Comparison of ENCODE assay signal across 1 cellular context in genomic region chr17:19977360-19978205, GRCh38.
TF ChIP-seq lines count a peak whose summit lies in the region.

Gene AKAP10 (minus strand): TSS chr17:19977828. CDS start chr17:19977679, 149 bp downstream.

TF ChIP-seq in HepG2, 621 proteins besides CTCF, POLR2A, EP300 and RAD21 (continued from another document and continues in another):
- TF ChIP-seq, protein P1, sequence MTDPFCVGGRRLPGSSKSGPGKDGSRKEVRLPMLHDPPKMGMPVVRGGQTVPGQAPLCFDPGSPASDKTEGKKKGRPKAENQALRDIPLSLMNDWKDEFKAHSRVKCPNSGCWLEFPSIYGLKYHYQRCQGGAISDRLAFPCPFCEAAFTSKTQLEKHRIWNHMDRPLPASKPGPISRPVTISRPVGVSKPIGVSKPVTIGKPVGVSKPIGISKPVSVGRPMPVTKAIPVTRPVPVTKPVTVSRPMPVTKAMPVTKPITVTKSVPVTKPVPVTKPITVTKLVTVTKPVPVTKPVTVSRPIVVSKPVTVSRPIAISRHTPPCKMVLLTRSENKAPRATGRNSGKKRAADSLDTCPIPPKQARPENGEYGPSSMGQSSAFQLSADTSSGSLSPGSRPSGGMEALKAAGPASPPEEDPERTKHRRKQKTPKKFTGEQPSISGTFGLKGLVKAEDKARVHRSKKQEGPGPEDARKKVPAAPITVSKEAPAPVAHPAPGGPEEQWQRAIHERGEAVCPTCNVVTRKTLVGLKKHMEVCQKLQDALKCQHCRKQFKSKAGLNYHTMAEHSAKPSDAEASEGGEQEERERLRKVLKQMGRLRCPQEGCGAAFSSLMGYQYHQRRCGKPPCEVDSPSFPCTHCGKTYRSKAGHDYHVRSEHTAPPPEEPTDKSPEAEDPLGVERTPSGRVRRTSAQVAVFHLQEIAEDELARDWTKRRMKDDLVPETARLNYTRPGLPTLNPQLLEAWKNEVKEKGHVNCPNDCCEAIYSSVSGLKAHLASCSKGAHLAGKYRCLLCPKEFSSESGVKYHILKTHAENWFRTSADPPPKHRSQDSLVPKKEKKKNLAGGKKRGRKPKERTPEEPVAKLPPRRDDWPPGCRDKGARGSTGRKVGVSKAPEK (CRISPR knock-in tag; IDR thresholded peaks at IDR 0.05; ENCODE audit: borderline replicate concordance): no peak
- TF ChIP-seq MTA1 (CRISPR knock-in tag; IDR thresholded peaks at IDR 0.05; ENCODE audit: borderline replicate concordance) (peak; percentile 71; the same call in 1 of the 2 replicates), JDP2 (CRISPR knock-in tag; IDR thresholded peaks at IDR 0.05; ENCODE audit: borderline replicate concordance) (no peak), CHD4 (IDR thresholded peaks at IDR 0.05; ENCODE audit: borderline replicate concordance, low read length) (no peak; the same call in 1 of the 2 replicates), ZNF296 (CRISPR knock-in tag; conservative IDR thresholded peaks at IDR 0.05) (peak; percentile 56; the same call in 1 of the 2 replicates), POLR2AphosphoS2 (IDR thresholded peaks at IDR 0.05; ENCODE audit: low read depth, low read length) (no peak), ZNF639 (CRISPR knock-in tag; conservative IDR thresholded peaks at IDR 0.05) (peak; percentile 71; the same call in 1 of the 2 replicates), NR2F1 (CRISPR knock-in tag; IDR thresholded peaks at IDR 0.05) (0 out of 4 replicates have a peak, but pooled peaks have one; percentile 14 to 15), MBNL3 (CRISPR knock-in tag; conservative IDR thresholded peaks at IDR 0.05) (no peak), ZFP1 (CRISPR knock-in tag; IDR thresholded peaks at IDR 0.05) (peak; percentile 66; the same call in 1 of the 2 replicates), SIN3B (IDR thresholded peaks at IDR 0.05; ENCODE audit: low read length) (no peak), IRX3 (CRISPR knock-in tag; IDR thresholded peaks at IDR 0.05; ENCODE audit: borderline replicate concordance, low read depth) (0 out of 2 replicates have a peak, but pooled peaks have one; percentile 53), ZBTB8A (CRISPR knock-in tag; IDR thresholded peaks at IDR 0.05; ENCODE audit: borderline replicate concordance, low read depth) (peak; percentile 72; the same call in 1 of the 2 replicates), PHF20 (CRISPR knock-in tag; IDR thresholded peaks at IDR 0.05) (peak; percentile 87), MXI1 (IDR thresholded peaks at IDR 0.05; ENCODE audit: borderline replicate concordance, low read depth, low read length) (peak; percentile 53; the same call in 2 of the 3 replicates), CBX5 (CRISPR knock-in tag; IDR thresholded peaks at IDR 0.05; ENCODE audit: borderline replicate concordance) (peak; percentile 71; the same call in 1 of the 2 replicates), WIZ (CRISPR knock-in tag; IDR thresholded peaks at IDR 0.05) (peak; percentile 66; the same call in 1 of the 2 replicates), ARHGAP35 (CRISPR knock-in tag; IDR thresholded peaks at IDR 0.05; ENCODE audit: borderline replicate concordance) (peak; percentile 33; the same call in 1 of the 2 replicates), MAZ (IDR thresholded peaks at IDR 0.05; ENCODE audit: borderline replicate concordance, low read depth, low read length) (peak; percentile 36; the same call in 1 of the 2 replicates), MAZ (CRISPR knock-in tag; IDR thresholded peaks at IDR 0.05; ENCODE audit: low read depth) (peak; percentile 51; the same call in 1 of the 2 replicates), ZNF496 (CRISPR knock-in tag; IDR thresholded peaks at IDR 0.05; ENCODE audit: insufficient replicate concordance) (no peak), CREB1 (IDR thresholded peaks at IDR 0.05) (no peak), CREB1 (CRISPR knock-in tag; IDR thresholded peaks at IDR 0.05) (no peak), MIXL1 (CRISPR knock-in tag; IDR thresholded peaks at IDR 0.05) (peak; percentile 53), ZNF567 (CRISPR knock-in tag; IDR thresholded peaks at IDR 0.05; ENCODE audit: borderline replicate concordance) (no peak), RXRB (CRISPR knock-in tag; IDR thresholded peaks at IDR 0.05; ENCODE audit: borderline replicate concordance) (peak; percentile 64; the same call in 1 of the 2 replicates), THAP9 (CRISPR knock-in tag; IDR thresholded peaks at IDR 0.05; ENCODE audit: borderline replicate concordance) (peak; percentile 91), KAT7 (CRISPR knock-in tag; IDR thresholded peaks at IDR 0.05; ENCODE audit: borderline replicate concordance) (0 out of 2 replicates have a peak, but pooled peaks have one; percentile 76)
- TF ChIP-seq, protein P2, sequence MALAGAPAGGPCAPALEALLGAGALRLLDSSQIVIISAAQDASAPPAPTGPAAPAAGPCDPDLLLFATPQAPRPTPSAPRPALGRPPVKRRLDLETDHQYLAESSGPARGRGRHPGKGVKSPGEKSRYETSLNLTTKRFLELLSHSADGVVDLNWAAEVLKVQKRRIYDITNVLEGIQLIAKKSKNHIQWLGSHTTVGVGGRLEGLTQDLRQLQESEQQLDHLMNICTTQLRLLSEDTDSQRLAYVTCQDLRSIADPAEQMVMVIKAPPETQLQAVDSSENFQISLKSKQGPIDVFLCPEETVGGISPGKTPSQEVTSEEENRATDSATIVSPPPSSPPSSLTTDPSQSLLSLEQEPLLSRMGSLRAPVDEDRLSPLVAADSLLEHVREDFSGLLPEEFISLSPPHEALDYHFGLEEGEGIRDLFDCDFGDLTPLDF (CRISPR knock-in tag; IDR thresholded peaks at IDR 0.05): peak; percentile 71
- TF ChIP-seq, protein P3, sequence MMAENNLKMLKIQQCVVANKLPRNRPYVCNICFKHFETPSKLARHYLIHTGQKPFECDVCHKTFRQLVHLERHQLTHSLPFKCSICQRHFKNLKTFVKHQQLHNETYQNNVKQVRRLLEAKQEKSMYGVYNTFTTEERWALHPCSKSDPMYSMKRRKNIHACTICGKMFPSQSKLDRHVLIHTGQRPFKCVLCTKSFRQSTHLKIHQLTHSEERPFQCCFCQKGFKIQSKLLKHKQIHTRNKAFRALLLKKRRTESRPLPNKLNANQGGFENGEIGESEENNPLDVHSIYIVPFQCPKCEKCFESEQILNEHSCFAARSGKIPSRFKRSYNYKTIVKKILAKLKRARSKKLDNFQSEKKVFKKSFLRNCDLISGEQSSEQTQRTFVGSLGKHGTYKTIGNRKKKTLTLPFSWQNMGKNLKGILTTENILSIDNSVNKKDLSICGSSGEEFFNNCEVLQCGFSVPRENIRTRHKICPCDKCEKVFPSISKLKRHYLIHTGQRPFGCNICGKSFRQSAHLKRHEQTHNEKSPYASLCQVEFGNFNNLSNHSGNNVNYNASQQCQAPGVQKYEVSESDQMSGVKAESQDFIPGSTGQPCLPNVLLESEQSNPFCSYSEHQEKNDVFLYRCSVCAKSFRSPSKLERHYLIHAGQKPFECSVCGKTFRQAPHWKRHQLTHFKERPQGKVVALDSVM (CRISPR knock-in tag; IDR thresholded peaks at IDR 0.05): no peak
- TF ChIP-seq, protein P4, sequence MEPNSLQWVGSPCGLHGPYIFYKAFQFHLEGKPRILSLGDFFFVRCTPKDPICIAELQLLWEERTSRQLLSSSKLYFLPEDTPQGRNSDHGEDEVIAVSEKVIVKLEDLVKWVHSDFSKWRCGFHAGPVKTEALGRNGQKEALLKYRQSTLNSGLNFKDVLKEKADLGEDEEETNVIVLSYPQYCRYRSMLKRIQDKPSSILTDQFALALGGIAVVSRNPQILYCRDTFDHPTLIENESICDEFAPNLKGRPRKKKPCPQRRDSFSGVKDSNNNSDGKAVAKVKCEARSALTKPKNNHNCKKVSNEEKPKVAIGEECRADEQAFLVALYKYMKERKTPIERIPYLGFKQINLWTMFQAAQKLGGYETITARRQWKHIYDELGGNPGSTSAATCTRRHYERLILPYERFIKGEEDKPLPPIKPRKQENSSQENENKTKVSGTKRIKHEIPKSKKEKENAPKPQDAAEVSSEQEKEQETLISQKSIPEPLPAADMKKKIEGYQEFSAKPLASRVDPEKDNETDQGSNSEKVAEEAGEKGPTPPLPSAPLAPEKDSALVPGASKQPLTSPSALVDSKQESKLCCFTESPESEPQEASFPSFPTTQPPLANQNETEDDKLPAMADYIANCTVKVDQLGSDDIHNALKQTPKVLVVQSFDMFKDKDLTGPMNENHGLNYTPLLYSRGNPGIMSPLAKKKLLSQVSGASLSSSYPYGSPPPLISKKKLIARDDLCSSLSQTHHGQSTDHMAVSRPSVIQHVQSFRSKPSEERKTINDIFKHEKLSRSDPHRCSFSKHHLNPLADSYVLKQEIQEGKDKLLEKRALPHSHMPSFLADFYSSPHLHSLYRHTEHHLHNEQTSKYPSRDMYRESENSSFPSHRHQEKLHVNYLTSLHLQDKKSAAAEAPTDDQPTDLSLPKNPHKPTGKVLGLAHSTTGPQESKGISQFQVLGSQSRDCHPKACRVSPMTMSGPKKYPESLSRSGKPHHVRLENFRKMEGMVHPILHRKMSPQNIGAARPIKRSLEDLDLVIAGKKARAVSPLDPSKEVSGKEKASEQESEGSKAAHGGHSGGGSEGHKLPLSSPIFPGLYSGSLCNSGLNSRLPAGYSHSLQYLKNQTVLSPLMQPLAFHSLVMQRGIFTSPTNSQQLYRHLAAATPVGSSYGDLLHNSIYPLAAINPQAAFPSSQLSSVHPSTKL (CRISPR knock-in tag; IDR thresholded peaks at IDR 0.05): peak; percentile 75
- TF ChIP-seq, protein P5, sequence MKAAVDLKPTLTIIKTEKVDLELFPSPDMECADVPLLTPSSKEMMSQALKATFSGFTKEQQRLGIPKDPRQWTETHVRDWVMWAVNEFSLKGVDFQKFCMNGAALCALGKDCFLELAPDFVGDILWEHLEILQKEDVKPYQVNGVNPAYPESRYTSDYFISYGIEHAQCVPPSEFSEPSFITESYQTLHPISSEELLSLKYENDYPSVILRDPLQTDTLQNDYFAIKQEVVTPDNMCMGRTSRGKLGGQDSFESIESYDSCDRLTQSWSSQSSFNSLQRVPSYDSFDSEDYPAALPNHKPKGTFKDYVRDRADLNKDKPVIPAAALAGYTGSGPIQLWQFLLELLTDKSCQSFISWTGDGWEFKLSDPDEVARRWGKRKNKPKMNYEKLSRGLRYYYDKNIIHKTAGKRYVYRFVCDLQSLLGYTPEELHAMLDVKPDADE (CRISPR knock-in tag; IDR thresholded peaks at IDR 0.05): peak; percentile 72; the same call in 1 of the 2 replicates
- TF ChIP-seq, protein P6, sequence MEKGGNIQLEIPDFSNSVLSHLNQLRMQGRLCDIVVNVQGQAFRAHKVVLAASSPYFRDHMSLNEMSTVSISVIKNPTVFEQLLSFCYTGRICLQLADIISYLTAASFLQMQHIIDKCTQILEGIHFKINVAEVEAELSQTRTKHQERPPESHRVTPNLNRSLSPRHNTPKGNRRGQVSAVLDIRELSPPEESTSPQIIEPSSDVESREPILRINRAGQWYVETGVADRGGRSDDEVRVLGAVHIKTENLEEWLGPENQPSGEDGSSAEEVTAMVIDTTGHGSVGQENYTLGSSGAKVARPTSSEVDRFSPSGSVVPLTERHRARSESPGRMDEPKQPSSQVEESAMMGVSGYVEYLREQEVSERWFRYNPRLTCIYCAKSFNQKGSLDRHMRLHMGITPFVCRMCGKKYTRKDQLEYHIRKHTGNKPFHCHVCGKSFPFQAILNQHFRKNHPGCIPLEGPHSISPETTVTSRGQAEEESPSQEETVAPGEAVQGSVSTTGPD (CRISPR knock-in tag; IDR thresholded peaks at IDR 0.05): no peak
- TF ChIP-seq, protein P7, sequence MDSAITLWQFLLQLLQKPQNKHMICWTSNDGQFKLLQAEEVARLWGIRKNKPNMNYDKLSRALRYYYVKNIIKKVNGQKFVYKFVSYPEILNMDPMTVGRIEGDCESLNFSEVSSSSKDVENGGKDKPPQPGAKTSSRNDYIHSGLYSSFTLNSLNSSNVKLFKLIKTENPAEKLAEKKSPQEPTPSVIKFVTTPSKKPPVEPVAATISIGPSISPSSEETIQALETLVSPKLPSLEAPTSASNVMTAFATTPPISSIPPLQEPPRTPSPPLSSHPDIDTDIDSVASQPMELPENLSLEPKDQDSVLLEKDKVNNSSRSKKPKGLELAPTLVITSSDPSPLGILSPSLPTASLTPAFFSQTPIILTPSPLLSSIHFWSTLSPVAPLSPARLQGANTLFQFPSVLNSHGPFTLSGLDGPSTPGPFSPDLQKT (CRISPR knock-in tag; IDR thresholded peaks at IDR 0.05; ENCODE audit: borderline replicate concordance): peak; percentile 74
- TF ChIP-seq, protein P8, sequence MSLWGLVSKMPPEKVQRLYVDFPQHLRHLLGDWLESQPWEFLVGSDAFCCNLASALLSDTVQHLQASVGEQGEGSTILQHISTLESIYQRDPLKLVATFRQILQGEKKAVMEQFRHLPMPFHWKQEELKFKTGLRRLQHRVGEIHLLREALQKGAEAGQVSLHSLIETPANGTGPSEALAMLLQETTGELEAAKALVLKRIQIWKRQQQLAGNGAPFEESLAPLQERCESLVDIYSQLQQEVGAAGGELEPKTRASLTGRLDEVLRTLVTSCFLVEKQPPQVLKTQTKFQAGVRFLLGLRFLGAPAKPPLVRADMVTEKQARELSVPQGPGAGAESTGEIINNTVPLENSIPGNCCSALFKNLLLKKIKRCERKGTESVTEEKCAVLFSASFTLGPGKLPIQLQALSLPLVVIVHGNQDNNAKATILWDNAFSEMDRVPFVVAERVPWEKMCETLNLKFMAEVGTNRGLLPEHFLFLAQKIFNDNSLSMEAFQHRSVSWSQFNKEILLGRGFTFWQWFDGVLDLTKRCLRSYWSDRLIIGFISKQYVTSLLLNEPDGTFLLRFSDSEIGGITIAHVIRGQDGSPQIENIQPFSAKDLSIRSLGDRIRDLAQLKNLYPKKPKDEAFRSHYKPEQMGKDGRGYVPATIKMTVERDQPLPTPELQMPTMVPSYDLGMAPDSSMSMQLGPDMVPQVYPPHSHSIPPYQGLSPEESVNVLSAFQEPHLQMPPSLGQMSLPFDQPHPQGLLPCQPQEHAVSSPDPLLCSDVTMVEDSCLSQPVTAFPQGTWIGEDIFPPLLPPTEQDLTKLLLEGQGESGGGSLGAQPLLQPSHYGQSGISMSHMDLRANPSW (CRISPR knock-in tag; IDR thresholded peaks at IDR 0.05; ENCODE audit: borderline replicate concordance): peak; percentile 66; the same call in 1 of the 2 replicates
